14 cellular contexts compared by ENCODE assay signal in genomic region chr11:113131036-113131775, GRCh38.
"Had no signal": no experiment of that assay in that cellular context is flagged by ENCODE, and none has a peak within 500 bp of the region (broad histone marks: within the 10 kb centered on the region; RNA-seq: fewer than 3 reads in every experiment).

No MANE protein-coding gene starts in this region.

- H3K4me3 ChIP-seq: breast epithelium, left ventricle myocardium inferior, psoas muscle, stomach had no signal

- H3K36me3 ChIP-seq: breast epithelium, left ventricle myocardium inferior, stomach had no signal

- H3K9me3 ChIP-seq: breast epithelium, left ventricle myocardium inferior, psoas muscle, stomach had no signal

- H3K27ac ChIP-seq: breast epithelium, left ventricle myocardium inferior, psoas muscle, stomach had no signal

- ATAC-seq: psoas muscle, sciatic nerve had no signal

- H3K27me3 ChIP-seq: breast epithelium, stomach had no signal

- DNase-seq: activated CD4-positive, CD25-positive, alpha-beta regulatory T cell treated with anti-CD3 and anti-CD28 coated beads, Interleukin-2, amount 50 U/mL, for 72 hours; activated naive CD4-positive, alpha-beta T cell; activated naive CD8-positive, alpha-beta T cell treated with anti-CD3 and anti-CD28 coated beads, Interleukin-2, amount 10 ng/mL, durations not matched to agents 7 days and 5 days; activated T-cell treated with anti-CD3 and anti-CD28 coated beads for 4 hours; erythroblast; hippocampal formation; left ventricle myocardium inferior; psoas muscle; stimulated activated CD4-positive, alpha-beta T cell treated with anti-CD3 and anti-CD28 coated beads, Interleukin-1b, Interleukin-23, amount 100 ng/mL, for 48 hours; stomach; T-helper 1 cell; T1000 had no signal

- H3K4me1 ChIP-seq: breast epithelium, psoas muscle had no signal
